Comparison of ENCODE assay signal across 9 cellular contexts in genomic region chr12:1692895-1693294, GRCh38. TPM values are rescaled to one million over a fixed set of nuclear protein-coding genes. Genes with fewer than 3 reads are reported as not detected.
DNase-seq lines count a peak whose midpoint lies in the region; FAIRE-seq and TF ChIP-seq lines count a peak whose summit lies in the region.
"Had no signal": no experiment of that assay in that cellular context is flagged by ENCODE, and none has a peak within 500 bp of the region (broad histone marks: within the 10 kb centered on the region; RNA-seq: fewer than 3 reads in every experiment).

No MANE protein-coding gene starts in this region.

- H3K4me2 ChIP-seq in DOHH2 (ENCODE audit: low read length), result peak overlapping the region; percentile 88

- H3K36me3 ChIP-seq in DOHH2 (ENCODE audit: control insufficient read depth, low read length), result peaks cover 39% of the 10 kb centered on the region
- no peaks in the 10 kb centered on the region for H3K36me3 ChIP-seq in neutrophil

- peak overlapping the region; percentile 58 to 95 (median 80) for H3K27ac Mint-ChIP-seq in IgD-negative memory B cell

- H3K9me3 Mint-ChIP-seq in IgD-negative memory B cell, result no peaks in the 10 kb centered on the region

- peaks cover 4% of the 10 kb centered on the region for H3F3A ChIP-seq in DOHH2 (ENCODE audit: control insufficient read depth, insufficient read depth)

- H3K79me2 ChIP-seq in DOHH2 (ENCODE audit: control insufficient read depth, low read length), result peaks cover 73% of the 10 kb centered on the region

- TF ChIP-seq CTCF in DOHH2 (IDR thresholded peaks at IDR 0.05; ENCODE audit: low read depth, low read length, poor library complexity, severe bottlenecking), result no peak
- no peak for TF ChIP-seq CTCF in VCaP (conservative IDR thresholded peaks at IDR 0.05)
- no peak for TF ChIP-seq CTCF in neutrophil (IDR thresholded peaks at IDR 0.05)

- H3K27me3 ChIP-seq in DOHH2 (ENCODE audit: control insufficient read depth, low read length) (no peaks in the 10 kb centered on the region), neutrophil (no peaks in the 10 kb centered on the region)

- DNase-seq in DMS 273 (lab: John Stamatoyannopoulos, UW; ENCODE audit: unreplicated experiment) (no peak), GM19239 (ENCODE audit: insufficient read length, low spot score) (no peak), amygdala (lab: John Stamatoyannopoulos, UW) (no peak)
- DNase-seq: anterior cingulate cortex, NCI-H1417 had no signal

- H3K4me1 ChIP-seq in DOHH2 (ENCODE audit: control insufficient read depth, low read length) (peaks cover 29% of the 10 kb centered on the region), neutrophil (ENCODE audit: control insufficient read depth in 1 of 2, insufficient read depth in 1 of 2, low read depth in 1 of 2, low read length in 1 of 2) (peaks cover 48% of the 10 kb centered on the region in 2 experiments)

- peaks cover 29% of the 10 kb centered on the region; the same call in 1 of the 2 replicates for H4K20me1 ChIP-seq in DOHH2 (ENCODE audit: control insufficient read depth, insufficient read depth, low read depth, low read length)

- peak overlapping the region; percentile 97 for H3K4me3 ChIP-seq in DOHH2 (ENCODE audit: low read length)
- peak overlapping the region; percentile 4 to 82 for H3K4me3 ChIP-seq in neutrophil (ENCODE audit: low read depth in 1 of 2, low read length in 1 of 2)

- no peak for FAIRE-seq in GM19239 (lab: Jason Lieb, UNC)

- H3K36me3 Mint-ChIP-seq in IgD-negative memory B cell, result no peaks in the 10 kb centered on the region

- H3K9me3 ChIP-seq in DOHH2 (ENCODE audit: control insufficient read depth, insufficient read depth, low read length), result no peaks in the 10 kb centered on the region
- H3K9me3 ChIP-seq in neutrophil, result no peaks in the 10 kb centered on the region

- peak overlapping the region; percentile 69 to 95 (median 92) for H3K4me3 Mint-ChIP-seq in IgD-negative memory B cell

- H3K27ac ChIP-seq in DOHH2 (ENCODE audit: low read depth, low read length) (no peak overlapping the region), VCaP (peak overlapping the region; percentile 94), neutrophil (peak overlapping the region; percentile 91)

- H3K27me3 Mint-ChIP-seq in IgD-negative memory B cell, result no peaks in the 10 kb centered on the region

- H3K4me1 Mint-ChIP-seq in IgD-negative memory B cell, result peaks cover 34 to 54% (median 52%) of the 10 kb centered on the region in 3 donors

- H3K9me2 ChIP-seq in DOHH2 (replicated peaks; ENCODE audit: control insufficient read depth, low read length), result no peaks in the 10 kb centered on the region

RNA-seq across cellular contexts. Expression of gene ADIPOR2, which starts 2.0 kb away (rescaled TPM):
- 2.9 TPM for polyA plus RNA-seq in IgD-negative memory B cell
